In genomic region chr6:19838442-19839236, GRCh38 we compare ENCODE assay signal across 8 cellular contexts. TPM values are rescaled to one million over a fixed set of nuclear protein-coding genes. Genes with fewer than 3 reads are reported as not detected.
DNase-seq lines count a peak whose midpoint lies in the region; ATAC-seq and TF ChIP-seq lines count a peak whose summit lies in the region.

No MANE protein-coding gene starts in this region.

- DNase-seq in DMS79 (lab: John Stamatoyannopoulos, UW): peak; percentile 90
- DNase-seq in M059J (ENCODE audit: low read depth): peak; percentile 53
- DNase-seq in ascending aorta (ENCODE audit: low spot score in 2 of 2): peak in 1 of 2 donors; percentile 66
- no peak for DNase-seq in stimulated activated effector memory CD8-positive, alpha-beta T cell treated with anti-CD3 and anti-CD28 coated beads, Interleukin-12 subunit alpha, Interleukin-12 subunit beta, amount 100 ng/mL, for 72 hours (ENCODE audit: low spot score in 2 of 2)
- no peak for DNase-seq in NCI-H226
- no peak for DNase-seq in cerebellar nuclear complex (lab: John Stamatoyannopoulos, UW)

- H3K36me3 ChIP-seq in ascending aorta (peaks cover 0 to 11% of the 10 kb centered on the region in 2 donors), iPS-18a (ENCODE audit: control insufficient read depth, low read depth, low read length) (no peaks in the 10 kb centered on the region)

- peak; percentile 24 for ATAC-seq in stimulated activated effector memory CD8-positive, alpha-beta T cell treated with anti-CD3 and anti-CD28 coated beads, Interleukin-12 subunit alpha, Interleukin-12 subunit beta, amount 100 ng/mL, for 72 hours
- no peak for ATAC-seq in GM18519 (IDR thresholded peaks at IDR 0.05; ENCODE audit: low FRiP score, unreplicated experiment)

- no peak overlapping the region for H3K4me3 Mint-ChIP-seq in stimulated activated effector memory CD8-positive, alpha-beta T cell treated with anti-CD3 and anti-CD28 coated beads, Interleukin-12 subunit alpha, Interleukin-12 subunit beta, amount 100 ng/mL, for 72 hours

- H3K4me1 ChIP-seq in ascending aorta: peaks cover 0 to 5% of the 10 kb centered on the region in 2 donors
- H3K4me1 ChIP-seq in iPS-18a (ENCODE audit: control insufficient read depth, low read depth, low read length): peaks cover 23% of the 10 kb centered on the region

- H3K4me3 ChIP-seq in ascending aorta (peak overlapping the region; percentile 63 to 95), iPS-18a (ENCODE audit: low read length) (peak overlapping the region; percentile 84)

- H3K4me1 Mint-ChIP-seq in stimulated activated effector memory CD8-positive, alpha-beta T cell treated with anti-CD3 and anti-CD28 coated beads, Interleukin-12 subunit alpha, Interleukin-12 subunit beta, amount 100 ng/mL, for 72 hours: no peaks in the 10 kb centered on the region

- TF ChIP-seq CTCF in ascending aorta (IDR thresholded peaks at IDR 0.05): no peak

- intact Hi-C loops in ascending aorta (cut with DNase I): loop anchor here (5.0 kb wide), 2 partner anchors 116 to 306 kb away; no protein-coding TSS in a partner anchor

- H3K9me3 ChIP-seq in ascending aorta: no peaks in the 10 kb centered on the region
- no peaks in the 10 kb centered on the region for H3K9me3 ChIP-seq in iPS-18a (ENCODE audit: control insufficient read depth, low read depth, low read length)

- peak overlapping the region; percentile 96 for H3K27ac ChIP-seq in ascending aorta
- H3K27ac ChIP-seq in iPS-18a (ENCODE audit: low read length): no peak overlapping the region

- H3K9me3 Mint-ChIP-seq in stimulated activated effector memory CD8-positive, alpha-beta T cell treated with anti-CD3 and anti-CD28 coated beads, Interleukin-12 subunit alpha, Interleukin-12 subunit beta, amount 100 ng/mL, for 72 hours: no peaks in the 10 kb centered on the region

- H3K27ac Mint-ChIP-seq in stimulated activated effector memory CD8-positive, alpha-beta T cell treated with anti-CD3 and anti-CD28 coated beads, Interleukin-12 subunit alpha, Interleukin-12 subunit beta, amount 100 ng/mL, for 72 hours: no peak overlapping the region

- peak overlapping the region; percentile 8 for H3K9ac ChIP-seq in iPS-18a (ENCODE audit: low read length)

- H3K27me3 ChIP-seq in ascending aorta (no peaks in the 10 kb centered on the region), iPS-18a (ENCODE audit: control insufficient read depth, insufficient read depth, low read length) (peaks cover 36% of the 10 kb centered on the region)

- no peaks in the 10 kb centered on the region for H3K36me3 Mint-ChIP-seq in stimulated activated effector memory CD8-positive, alpha-beta T cell treated with anti-CD3 and anti-CD28 coated beads, Interleukin-12 subunit alpha, Interleukin-12 subunit beta, amount 100 ng/mL, for 72 hours

RNA-seq across cellular contexts. Expression of gene ID4, which starts 1.5 kb away (rescaled TPM):
- 5.2 and 8.5 TPM in 2 replicates for total RNA-seq in M059J (2014; rRNA removed; shearing (Covaris generic))
- total RNA-seq in ascending aorta: 103 TPM

Comparison
In these comparisons a context has a peak if more than half of its experiments do, and no peak if none do; other contexts are left out.
1. DNase-seq: peak in DMS79 (single experiment) and M059J (single experiment); none in stimulated activated effector memory CD8-positive, alpha-beta T cell treated with anti-CD3 and anti-CD28 coated beads, Interleukin-12 subunit alpha, Interleukin-12 subunit beta, amount 100 ng/mL, for 72 hours (0 of 2), NCI-H226 (single experiment) and cerebellar nuclear complex (0 of 2).
2. RNA of gene ID4, which starts 1.5 kb away (total RNA-seq): 103 TPM in ascending aorta (single experiment); 5.2 to 8.5 TPM in M059J; every median in the first group is over 10 times any median in the second.